ENCODE assay signal across 9 cellular contexts in the genomic region with DNA sequence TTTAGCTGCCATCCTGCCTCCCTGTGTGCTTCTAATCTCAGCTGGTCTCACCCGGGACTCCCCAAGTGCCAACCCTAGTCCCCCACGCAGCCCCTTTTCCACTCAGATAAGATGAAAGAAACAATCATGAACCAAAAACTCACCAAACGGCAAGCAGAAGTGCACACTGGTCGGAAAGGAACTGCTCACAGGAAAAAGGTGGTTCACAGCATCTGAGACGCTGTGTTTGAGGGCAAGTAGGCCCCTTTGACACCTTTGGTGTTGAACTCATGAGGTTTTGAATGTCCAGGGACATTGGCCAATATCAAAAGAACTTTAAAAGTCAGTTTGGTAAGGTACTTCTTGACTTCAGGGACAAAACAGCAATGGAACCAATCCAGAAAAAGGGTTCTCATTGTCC. TPM values are rescaled to one million over a fixed set of nuclear protein-coding genes. Genes with fewer than 3 reads are reported as not detected.
"Had no signal": no experiment of that assay in that cellular context is flagged by ENCODE, and none has a peak within 500 bp of the region (broad histone marks: within the 10 kb centered on the region; RNA-seq: fewer than 3 reads in every experiment).

No MANE protein-coding gene starts in this region.

- FAIRE-seq: G401.6, GM12878, GM12891, GM12892, GM18507, GM19239 had no signal

- DNase-seq: GDM1, GF-D8 had no signal

- H3K4me3 ChIP-seq: GM12878 had no signal

RNA-seq across cellular contexts. Expression of a gene that starts 20.4 kb away (rescaled TPM):
- total RNA-seq: G401, GM12878 had no signal
- polyA plus RNA-seq: GM12878 had no signal
